Comparison of ENCODE assay signal across 20 cellular contexts in genomic region chr14:75996488-75996887, GRCh38.
"Had no signal": no experiment of that assay in that cellular context is flagged by ENCODE, and none has a peak within 500 bp of the region (broad histone marks: within the 10 kb centered on the region; RNA-seq: fewer than 3 reads in every experiment).

No MANE protein-coding gene starts in this region.

- DNase-seq: activated B cell treated with CpG ODN at 0.5 μM for 24 hours; activated CD4-positive, alpha-beta T cell treated with anti-CD3 and anti-CD28 coated beads, Interleukin-2, amount 10 ng/mL, durations not matched to agents 24 days and 14 days; activated CD8-positive, alpha-beta T cell treated with anti-CD3 and anti-CD28 coated beads, Interleukin-2, amount 10 ng/mL, durations not matched to agents 7 days and 5 days; activated gamma-delta T cell treated with Interleukin-2 at 50 U/mL for 16 hours; activated naive CD8-positive, alpha-beta T cell treated with anti-CD3 and anti-CD28 coated beads for 36 hours; anterior cingulate cortex; cerebellar nuclear complex; effector memory CD8-positive, alpha-beta T cell; hypothalamus; nephron progenitor cell; occipital lobe; stimulated activated CD4-positive, alpha-beta T cell treated with anti-CD3 and anti-CD28 coated beads, Interleukin-4, amount 100 ng/mL, for 4 hours; stimulated activated CD8-positive, alpha-beta memory T cell treated with anti-CD3 and anti-CD28 coated beads, Interleukin-4, amount 100 ng/mL, for 48 hours; stimulated activated naive CD4-positive, alpha-beta T cell treated with Interleukin-2 at 50 U/mL for 16 hours; T-helper 2 cell had no signal

- H3K36me3 ChIP-seq: breast epithelium, prostate gland, SJSA1 had no signal

- H3K27ac ChIP-seq: epithelial cell of prostate, SJSA1 had no signal

- H3K4me3 ChIP-seq: prostate gland, SJSA1, skin epidermis had no signal

- H3K4me1 ChIP-seq: breast epithelium, prostate gland, SJSA1 had no signal

- ATAC-seq: activated CD8-positive, alpha-beta T cell treated with anti-CD3 and anti-CD28 coated beads, Interleukin-2, amount 10 ng/mL, durations not matched to agents 7 days and 5 days; effector memory CD8-positive, alpha-beta T cell had no signal

- H3K9me3 ChIP-seq: breast epithelium, prostate gland, SJSA1 had no signal

- H3K27me3 ChIP-seq: breast epithelium, SJSA1 had no signal
